20 cellular contexts compared by ENCODE assay signal in the genomic region with DNA sequence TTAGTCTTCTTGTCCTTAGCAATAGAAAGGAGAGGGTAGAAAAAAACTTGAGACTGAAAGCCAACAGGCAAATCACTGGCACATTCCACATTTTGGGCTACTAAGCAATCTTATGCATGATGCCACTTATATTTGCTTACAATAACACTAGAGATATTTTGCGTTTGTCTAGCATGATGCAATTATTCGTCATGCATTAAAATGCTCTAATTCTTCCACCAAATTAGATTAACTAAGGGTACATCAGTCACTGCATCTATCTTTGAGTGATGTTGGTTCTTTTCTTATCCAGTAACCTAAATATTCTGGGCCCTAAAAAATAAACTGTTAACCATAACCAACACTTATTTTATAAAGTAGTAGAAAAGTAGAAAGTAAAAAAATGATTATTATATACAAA.
"Had no signal": no experiment of that assay in that cellular context is flagged by ENCODE, and none has a peak within 500 bp of the region (broad histone marks: within the 10 kb centered on the region; RNA-seq: fewer than 3 reads in every experiment).

No MANE protein-coding gene starts in this region.

- H3K36me3 ChIP-seq: brain microvascular endothelial cell, esophagus muscularis mucosa, heart right ventricle, left ventricle myocardium inferior, thoracic aorta, upper lobe of right lung had no signal

- H3K27me3 ChIP-seq: brain microvascular endothelial cell, esophagus muscularis mucosa, heart right ventricle, upper lobe of right lung had no signal

- H3K4me3 ChIP-seq: coronary artery, esophagus muscularis mucosa, heart right ventricle, left ventricle myocardium inferior, thoracic aorta, upper lobe of right lung had no signal

- DNase-seq: activated CD4-positive, alpha-beta T cell treated with anti-CD3 and anti-CD28 coated beads, Interleukin-2, amount 10 ng/mL, durations not matched to agents 24 days and 14 days; activated CD8-positive, alpha-beta T cell treated with anti-CD3 and anti-CD28 coated beads, Interleukin-2, amount 10 ng/mL, durations not matched to agents 7 days and 5 days; activated naive CD4-positive, alpha-beta T cell treated with Interleukin-2 at 50 U/mL for 16 hours; activated naive CD8-positive, alpha-beta T cell treated with anti-CD3 and anti-CD28 coated beads, Interleukin-2, amount 10 ng/mL, durations not matched to agents 7 days and 5 days; activated T-cell treated with anti-CD3 and anti-CD28 coated beads, Interleukin-2, amount 50 U/mL, for 24 hours; anterior cingulate cortex; brain microvascular endothelial cell; effector CD8-positive, alpha-beta T cell; heart right ventricle; kidney glomerular epithelial cell; left ventricle myocardium inferior; retina; stimulated activated naive B cell treated with anti-CD40 and anti-IgM and Interleukin-4, amounts not matched to agents 10 μg/mL and 1 μg/mL and 100 μg/mL, for 72 hours; T1000; upper lobe of right lung had no signal

- H3K36me3 Mint-ChIP-seq: activated naive CD8-positive, alpha-beta T cell treated with anti-CD3 and anti-CD28 coated beads, Interleukin-2, amount 10 ng/mL, durations not matched to agents 7 days and 5 days; stimulated activated naive B cell treated with anti-CD40 and anti-IgM and Interleukin-4, amounts not matched to agents 10 μg/mL and 1 μg/mL and 100 μg/mL, for 72 hours had no signal

- H3K9me3 Mint-ChIP-seq: activated CD4-positive, alpha-beta T cell treated with anti-CD3 and anti-CD28 coated beads, Interleukin-2, amount 10 ng/mL, durations not matched to agents 24 days and 14 days; neural crest cell had no signal

- ATAC-seq: activated CD8-positive, alpha-beta T cell treated with anti-CD3 and anti-CD28 coated beads, Interleukin-2, amount 10 ng/mL, durations not matched to agents 7 days and 5 days; heart right ventricle; stimulated activated naive B cell treated with anti-CD40 and anti-IgM and Interleukin-4, amounts not matched to agents 10 μg/mL and 1 μg/mL and 100 μg/mL, for 72 hours; upper lobe of right lung had no signal

- H3K27ac ChIP-seq: brain microvascular endothelial cell, coronary artery, esophagus muscularis mucosa, heart right ventricle, left ventricle myocardium inferior, thoracic aorta, upper lobe of right lung had no signal

- H3K4me1 Mint-ChIP-seq: activated CD4-positive, alpha-beta T cell treated with anti-CD3 and anti-CD28 coated beads, Interleukin-2, amount 10 ng/mL, durations not matched to agents 24 days and 14 days; activated naive CD8-positive, alpha-beta T cell treated with anti-CD3 and anti-CD28 coated beads, Interleukin-2, amount 10 ng/mL, durations not matched to agents 7 days and 5 days; neural crest cell; stimulated activated naive B cell treated with anti-CD40 and anti-IgM and Interleukin-4, amounts not matched to agents 10 μg/mL and 1 μg/mL and 100 μg/mL, for 72 hours had no signal

- H3K4me1 ChIP-seq: esophagus muscularis mucosa, heart right ventricle, left ventricle myocardium inferior, upper lobe of right lung had no signal

- H3K27me3 Mint-ChIP-seq: activated CD4-positive, alpha-beta T cell treated with anti-CD3 and anti-CD28 coated beads, Interleukin-2, amount 10 ng/mL, durations not matched to agents 24 days and 14 days; activated naive CD8-positive, alpha-beta T cell treated with anti-CD3 and anti-CD28 coated beads, Interleukin-2, amount 10 ng/mL, durations not matched to agents 7 days and 5 days; activated T-cell treated with anti-CD3 and anti-CD28 coated beads, Interleukin-2, amount 50 U/mL, for 24 hours; stimulated activated naive B cell treated with anti-CD40 and anti-IgM and Interleukin-4, amounts not matched to agents 10 μg/mL and 1 μg/mL and 100 μg/mL, for 72 hours had no signal

- H3K9me3 ChIP-seq: esophagus muscularis mucosa, thoracic aorta, upper lobe of right lung had no signal

- H3K4me3 Mint-ChIP-seq: activated CD4-positive, alpha-beta T cell treated with anti-CD3 and anti-CD28 coated beads, Interleukin-2, amount 10 ng/mL, durations not matched to agents 24 days and 14 days; activated CD8-positive, alpha-beta T cell treated with anti-CD3 and anti-CD28 coated beads, Interleukin-2, amount 10 ng/mL, durations not matched to agents 7 days and 5 days; activated naive CD8-positive, alpha-beta T cell treated with anti-CD3 and anti-CD28 coated beads, Interleukin-2, amount 10 ng/mL, durations not matched to agents 7 days and 5 days; activated T-cell treated with anti-CD3 and anti-CD28 coated beads, Interleukin-2, amount 50 U/mL, for 24 hours; neural crest cell; stimulated activated naive B cell treated with anti-CD40 and anti-IgM and Interleukin-4, amounts not matched to agents 10 μg/mL and 1 μg/mL and 100 μg/mL, for 72 hours had no signal

- H3K27ac Mint-ChIP-seq: activated CD4-positive, alpha-beta T cell treated with anti-CD3 and anti-CD28 coated beads, Interleukin-2, amount 10 ng/mL, durations not matched to agents 24 days and 14 days; activated CD8-positive, alpha-beta T cell treated with anti-CD3 and anti-CD28 coated beads, Interleukin-2, amount 10 ng/mL, durations not matched to agents 7 days and 5 days; activated naive CD8-positive, alpha-beta T cell treated with anti-CD3 and anti-CD28 coated beads, Interleukin-2, amount 10 ng/mL, durations not matched to agents 7 days and 5 days; activated T-cell treated with anti-CD3 and anti-CD28 coated beads, Interleukin-2, amount 50 U/mL, for 24 hours; activated T-helper 2 cell treated with anti-CD3 and anti-CD28 coated beads, Interferon-gamma antibody, Interleukin-2, Interleukin-4, amounts not matched to agents 10 μg/mL and 5 μg/mL and 100 μg/mL, durations not matched to agents 14 hours and 24 hours and 36 hours; stimulated activated naive B cell treated with anti-CD40 and anti-IgM and Interleukin-4, amounts not matched to agents 10 μg/mL and 1 μg/mL and 100 μg/mL, for 72 hours had no signal
